Comparison of ENCODE assay signal across 2 cellular contexts in the genomic region with DNA sequence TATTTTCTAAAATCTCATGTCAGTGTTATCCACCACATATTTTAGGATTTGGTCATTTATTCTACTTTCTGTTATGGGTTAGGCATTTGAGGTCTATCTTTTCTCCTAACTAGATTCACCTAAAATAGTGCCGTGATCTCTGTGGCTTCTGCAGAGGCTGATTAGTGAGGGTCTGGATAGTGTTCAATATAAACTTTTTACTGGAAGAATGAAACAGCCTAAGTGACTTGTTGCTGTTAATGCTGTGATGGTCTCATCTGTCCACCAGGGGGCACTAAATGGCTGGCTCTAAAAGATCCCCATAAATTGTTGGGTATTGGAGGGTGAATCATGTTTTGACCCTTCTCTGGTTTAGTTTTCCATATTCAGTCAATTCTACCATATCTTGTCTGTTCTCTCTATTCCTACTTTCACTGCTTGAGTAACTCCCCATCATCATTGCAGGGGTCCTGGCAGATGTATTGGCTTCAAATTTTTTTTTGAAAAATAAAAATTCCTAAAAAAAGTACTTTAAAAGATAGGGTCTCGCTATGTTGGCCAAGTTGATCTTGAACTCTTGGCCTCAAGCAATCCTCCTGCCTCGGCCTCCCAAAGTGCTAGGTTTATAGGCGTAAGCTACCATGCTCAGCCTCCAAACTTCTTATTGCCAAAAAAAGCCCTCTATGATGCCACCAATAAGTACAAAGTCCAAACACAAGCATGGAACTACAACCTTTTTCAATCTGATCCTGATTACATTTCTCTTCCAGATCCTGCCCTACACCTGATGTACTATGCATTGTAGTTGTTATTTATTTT.
TF ChIP-seq lines count a peak whose summit lies in the region.

No MANE protein-coding gene starts in this region.

TF ChIP-seq in A549, 52 proteins besides CTCF, POLR2A, EP300 and RAD21:
- TF ChIP-seq, protein P1, sequence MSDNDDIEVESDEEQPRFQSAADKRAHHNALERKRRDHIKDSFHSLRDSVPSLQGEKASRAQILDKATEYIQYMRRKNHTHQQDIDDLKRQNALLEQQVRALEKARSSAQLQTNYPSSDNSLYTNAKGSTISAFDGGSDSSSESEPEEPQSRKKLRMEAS (IDR thresholded peaks at IDR 0.05) = no peak
- TF ChIP-seq, protein P2, sequence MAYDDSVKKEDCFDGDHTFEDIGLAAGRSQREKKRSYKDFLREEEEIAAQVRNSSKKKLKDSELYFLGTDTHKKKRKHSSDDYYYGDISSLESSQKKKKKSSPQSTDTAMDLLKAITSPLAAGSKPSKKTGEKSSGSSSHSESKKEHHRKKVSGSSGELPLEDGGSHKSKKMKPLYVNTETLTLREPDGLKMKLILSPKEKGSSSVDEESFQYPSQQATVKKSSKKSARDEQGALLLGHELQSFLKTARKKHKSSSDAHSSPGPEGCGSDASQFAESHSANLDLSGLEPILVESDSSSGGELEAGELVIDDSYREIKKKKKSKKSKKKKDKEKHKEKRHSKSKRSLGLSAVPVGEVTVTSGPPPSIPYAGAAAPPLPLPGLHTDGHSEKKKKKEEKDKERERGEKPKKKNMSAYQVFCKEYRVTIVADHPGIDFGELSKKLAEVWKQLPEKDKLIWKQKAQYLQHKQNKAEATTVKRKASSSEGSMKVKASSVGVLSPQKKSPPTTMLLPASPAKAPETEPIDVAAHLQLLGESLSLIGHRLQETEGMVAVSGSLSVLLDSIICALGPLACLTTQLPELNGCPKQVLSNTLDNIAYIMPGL (CRISPR knock-in tag; IDR thresholded peaks at IDR 0.05; ENCODE audit: borderline replicate concordance) = no peak
- no peak for TF ChIP-seq POLR2AphosphoS2 (conservative IDR thresholded peaks at IDR 0.05; ENCODE audit: low read length)
- TF ChIP-seq, protein P3, sequence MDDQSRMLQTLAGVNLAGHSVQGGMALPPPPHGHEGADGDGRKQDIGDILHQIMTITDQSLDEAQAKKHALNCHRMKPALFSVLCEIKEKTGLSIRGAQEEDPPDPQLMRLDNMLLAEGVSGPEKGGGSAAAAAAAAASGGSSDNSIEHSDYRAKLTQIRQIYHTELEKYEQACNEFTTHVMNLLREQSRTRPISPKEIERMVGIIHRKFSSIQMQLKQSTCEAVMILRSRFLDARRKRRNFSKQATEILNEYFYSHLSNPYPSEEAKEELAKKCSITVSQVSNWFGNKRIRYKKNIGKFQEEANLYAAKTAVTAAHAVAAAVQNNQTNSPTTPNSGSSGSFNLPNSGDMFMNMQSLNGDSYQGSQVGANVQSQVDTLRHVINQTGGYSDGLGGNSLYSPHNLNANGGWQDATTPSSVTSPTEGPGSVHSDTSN (IDR thresholded peaks at IDR 0.05) = no peak
- TF ChIP-seq MAZ (IDR thresholded peaks at IDR 0.05; ENCODE audit: borderline replicate concordance, low read depth, low read length) = no peak
- no peak for TF ChIP-seq TP53 (CRISPR knock-in tag; IDR thresholded peaks at IDR 0.05)
- peak; percentile 80 for TF ChIP-seq SMC3 (IDR thresholded peaks at IDR 0.05)
- no peak for TF ChIP-seq EHF (CRISPR knock-in tag; IDR thresholded peaks at IDR 0.05)
- no peak for TF ChIP-seq ZSCAN20 (CRISPR knock-in tag; IDR thresholded peaks at IDR 0.05)
- no peak for TF ChIP-seq ZC3H11A (IDR thresholded peaks at IDR 0.05)
- TF ChIP-seq, protein P4, sequence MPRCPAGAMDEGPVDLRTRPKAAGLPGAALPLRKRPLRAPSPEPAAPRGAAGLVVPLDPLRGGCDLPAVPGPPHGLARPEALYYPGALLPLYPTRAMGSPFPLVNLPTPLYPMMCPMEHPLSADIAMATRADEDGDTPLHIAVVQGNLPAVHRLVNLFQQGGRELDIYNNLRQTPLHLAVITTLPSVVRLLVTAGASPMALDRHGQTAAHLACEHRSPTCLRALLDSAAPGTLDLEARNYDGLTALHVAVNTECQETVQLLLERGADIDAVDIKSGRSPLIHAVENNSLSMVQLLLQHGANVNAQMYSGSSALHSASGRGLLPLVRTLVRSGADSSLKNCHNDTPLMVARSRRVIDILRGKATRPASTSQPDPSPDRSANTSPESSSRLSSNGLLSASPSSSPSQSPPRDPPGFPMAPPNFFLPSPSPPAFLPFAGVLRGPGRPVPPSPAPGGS (IDR thresholded peaks at IDR 0.05) = no peak
- TF ChIP-seq FOSL2 (IDR thresholded peaks at IDR 0.05) = no peak
- peak; percentile 36; the same call in 1 of the 2 replicates for TF ChIP-seq FOSL2 (CRISPR knock-in tag; IDR thresholded peaks at IDR 0.05)

TF ChIP-seq in K562, 482 proteins besides CTCF, POLR2A, EP300 and RAD21 (continues in another document):
- 0 out of 2 replicates have a peak, but pooled peaks have one; percentile 26 for TF ChIP-seq NFATC3 (IDR thresholded peaks at IDR 0.05)
- TF ChIP-seq JUND (IDR thresholded peaks at IDR 0.05; ENCODE audit: borderline replicate concordance, low read depth, low read length) = peak; percentile 40; the same call in 1 of the 2 replicates
- TF ChIP-seq JUND (tag; IDR thresholded peaks at IDR 0.05; ENCODE audit: borderline replicate concordance, low read depth, low read length) = no peak
- TF ChIP-seq CC2D1A (IDR thresholded peaks at IDR 0.05) = peak; percentile 48; the same call in 1 of the 2 replicates
- TF ChIP-seq POLR2AphosphoS5 (IDR thresholded peaks at IDR 0.05; ENCODE audit: control insufficient read depth, insufficient read depth, low read depth, low read length) = no peak
- TF ChIP-seq, protein P5, sequence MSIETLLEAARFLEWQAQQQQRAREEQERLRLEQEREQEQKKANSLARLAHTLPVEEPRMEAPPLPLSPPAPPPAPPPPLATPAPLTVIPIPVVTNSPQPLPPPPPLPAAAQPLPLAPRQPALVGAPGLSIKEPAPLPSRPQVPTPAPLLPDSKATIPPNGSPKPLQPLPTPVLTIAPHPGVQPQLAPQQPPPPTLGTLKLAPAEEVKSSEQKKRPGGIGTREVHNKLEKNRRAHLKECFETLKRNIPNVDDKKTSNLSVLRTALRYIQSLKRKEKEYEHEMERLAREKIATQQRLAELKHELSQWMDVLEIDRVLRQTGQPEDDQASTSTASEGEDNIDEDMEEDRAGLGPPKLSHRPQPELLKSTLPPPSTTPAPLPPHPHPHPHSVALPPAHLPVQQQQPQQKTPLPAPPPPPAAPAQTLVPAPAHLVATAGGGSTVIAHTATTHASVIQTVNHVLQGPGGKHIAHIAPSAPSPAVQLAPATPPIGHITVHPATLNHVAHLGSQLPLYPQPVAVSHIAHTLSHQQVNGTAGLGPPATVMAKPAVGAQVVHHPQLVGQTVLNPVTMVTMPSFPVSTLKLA (conservative IDR thresholded peaks at IDR 0.05) = no peak
- no peak for TF ChIP-seq MCM2 (IDR thresholded peaks at IDR 0.05; ENCODE audit: low read depth)
- no peak for TF ChIP-seq SP1 (CRISPR knock-in tag; IDR thresholded peaks at IDR 0.05)
- 0 out of 2 replicates have a peak, but pooled peaks have one; percentile 43 for TF ChIP-seq LCOR (CRISPR knock-in tag; IDR thresholded peaks at IDR 0.05)
- TF ChIP-seq, protein P6, sequence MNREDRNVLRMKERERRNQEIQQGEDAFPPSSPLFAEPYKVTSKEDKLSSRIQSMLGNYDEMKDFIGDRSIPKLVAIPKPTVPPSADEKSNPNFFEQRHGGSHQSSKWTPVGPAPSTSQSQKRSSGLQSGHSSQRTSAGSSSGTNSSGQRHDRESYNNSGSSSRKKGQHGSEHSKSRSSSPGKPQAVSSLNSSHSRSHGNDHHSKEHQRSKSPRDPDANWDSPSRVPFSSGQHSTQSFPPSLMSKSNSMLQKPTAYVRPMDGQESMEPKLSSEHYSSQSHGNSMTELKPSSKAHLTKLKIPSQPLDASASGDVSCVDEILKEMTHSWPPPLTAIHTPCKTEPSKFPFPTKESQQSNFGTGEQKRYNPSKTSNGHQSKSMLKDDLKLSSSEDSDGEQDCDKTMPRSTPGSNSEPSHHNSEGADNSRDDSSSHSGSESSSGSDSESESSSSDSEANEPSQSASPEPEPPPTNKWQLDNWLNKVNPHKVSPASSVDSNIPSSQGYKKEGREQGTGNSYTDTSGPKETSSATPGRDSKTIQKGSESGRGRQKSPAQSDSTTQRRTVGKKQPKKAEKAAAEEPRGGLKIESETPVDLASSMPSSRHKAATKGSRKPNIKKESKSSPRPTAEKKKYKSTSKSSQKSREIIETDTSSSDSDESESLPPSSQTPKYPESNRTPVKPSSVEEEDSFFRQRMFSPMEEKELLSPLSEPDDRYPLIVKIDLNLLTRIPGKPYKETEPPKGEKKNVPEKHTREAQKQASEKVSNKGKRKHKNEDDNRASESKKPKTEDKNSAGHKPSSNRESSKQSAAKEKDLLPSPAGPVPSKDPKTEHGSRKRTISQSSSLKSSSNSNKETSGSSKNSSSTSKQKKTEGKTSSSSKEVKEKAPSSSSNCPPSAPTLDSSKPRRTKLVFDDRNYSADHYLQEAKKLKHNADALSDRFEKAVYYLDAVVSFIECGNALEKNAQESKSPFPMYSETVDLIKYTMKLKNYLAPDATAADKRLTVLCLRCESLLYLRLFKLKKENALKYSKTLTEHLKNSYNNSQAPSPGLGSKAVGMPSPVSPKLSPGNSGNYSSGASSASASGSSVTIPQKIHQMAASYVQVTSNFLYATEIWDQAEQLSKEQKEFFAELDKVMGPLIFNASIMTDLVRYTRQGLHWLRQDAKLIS (CRISPR knock-in tag; IDR thresholded peaks at IDR 0.05) = 0 out of 2 replicates have a peak, but pooled peaks have one; percentile 43
- TF ChIP-seq, protein P7, sequence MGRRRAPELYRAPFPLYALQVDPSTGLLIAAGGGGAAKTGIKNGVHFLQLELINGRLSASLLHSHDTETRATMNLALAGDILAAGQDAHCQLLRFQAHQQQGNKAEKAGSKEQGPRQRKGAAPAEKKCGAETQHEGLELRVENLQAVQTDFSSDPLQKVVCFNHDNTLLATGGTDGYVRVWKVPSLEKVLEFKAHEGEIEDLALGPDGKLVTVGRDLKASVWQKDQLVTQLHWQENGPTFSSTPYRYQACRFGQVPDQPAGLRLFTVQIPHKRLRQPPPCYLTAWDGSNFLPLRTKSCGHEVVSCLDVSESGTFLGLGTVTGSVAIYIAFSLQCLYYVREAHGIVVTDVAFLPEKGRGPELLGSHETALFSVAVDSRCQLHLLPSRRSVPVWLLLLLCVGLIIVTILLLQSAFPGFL (CRISPR knock-in tag; IDR thresholded peaks at IDR 0.05) = 0 out of 2 replicates have a peak, but pooled peaks have one; percentile 17
- TF ChIP-seq RBFOX2 (IDR thresholded peaks at IDR 0.05; ENCODE audit: low read depth, low read length) = no peak
- TF ChIP-seq CHD2 (IDR thresholded peaks at IDR 0.05; ENCODE audit: low read depth, low read length) = no peak
- TF ChIP-seq BHLHE40 (IDR thresholded peaks at IDR 0.05; ENCODE audit: low read length) = no peak
- no peak for TF ChIP-seq ETS2 (tag; IDR thresholded peaks at IDR 0.05; ENCODE audit: borderline replicate concordance, poor library complexity, severe bottlenecking)
- no peak for TF ChIP-seq SRSF3 (IDR thresholded peaks at IDR 0.05; ENCODE audit: insufficient read depth, low read length)
- no peak for TF ChIP-seq NCOA6 (IDR thresholded peaks at IDR 0.05)
- TF ChIP-seq, protein P8, sequence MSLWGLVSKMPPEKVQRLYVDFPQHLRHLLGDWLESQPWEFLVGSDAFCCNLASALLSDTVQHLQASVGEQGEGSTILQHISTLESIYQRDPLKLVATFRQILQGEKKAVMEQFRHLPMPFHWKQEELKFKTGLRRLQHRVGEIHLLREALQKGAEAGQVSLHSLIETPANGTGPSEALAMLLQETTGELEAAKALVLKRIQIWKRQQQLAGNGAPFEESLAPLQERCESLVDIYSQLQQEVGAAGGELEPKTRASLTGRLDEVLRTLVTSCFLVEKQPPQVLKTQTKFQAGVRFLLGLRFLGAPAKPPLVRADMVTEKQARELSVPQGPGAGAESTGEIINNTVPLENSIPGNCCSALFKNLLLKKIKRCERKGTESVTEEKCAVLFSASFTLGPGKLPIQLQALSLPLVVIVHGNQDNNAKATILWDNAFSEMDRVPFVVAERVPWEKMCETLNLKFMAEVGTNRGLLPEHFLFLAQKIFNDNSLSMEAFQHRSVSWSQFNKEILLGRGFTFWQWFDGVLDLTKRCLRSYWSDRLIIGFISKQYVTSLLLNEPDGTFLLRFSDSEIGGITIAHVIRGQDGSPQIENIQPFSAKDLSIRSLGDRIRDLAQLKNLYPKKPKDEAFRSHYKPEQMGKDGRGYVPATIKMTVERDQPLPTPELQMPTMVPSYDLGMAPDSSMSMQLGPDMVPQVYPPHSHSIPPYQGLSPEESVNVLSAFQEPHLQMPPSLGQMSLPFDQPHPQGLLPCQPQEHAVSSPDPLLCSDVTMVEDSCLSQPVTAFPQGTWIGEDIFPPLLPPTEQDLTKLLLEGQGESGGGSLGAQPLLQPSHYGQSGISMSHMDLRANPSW (CRISPR knock-in tag; IDR thresholded peaks at IDR 0.05) = no peak
